ENCODE assay signal across 13 cellular contexts in the genomic region with DNA sequence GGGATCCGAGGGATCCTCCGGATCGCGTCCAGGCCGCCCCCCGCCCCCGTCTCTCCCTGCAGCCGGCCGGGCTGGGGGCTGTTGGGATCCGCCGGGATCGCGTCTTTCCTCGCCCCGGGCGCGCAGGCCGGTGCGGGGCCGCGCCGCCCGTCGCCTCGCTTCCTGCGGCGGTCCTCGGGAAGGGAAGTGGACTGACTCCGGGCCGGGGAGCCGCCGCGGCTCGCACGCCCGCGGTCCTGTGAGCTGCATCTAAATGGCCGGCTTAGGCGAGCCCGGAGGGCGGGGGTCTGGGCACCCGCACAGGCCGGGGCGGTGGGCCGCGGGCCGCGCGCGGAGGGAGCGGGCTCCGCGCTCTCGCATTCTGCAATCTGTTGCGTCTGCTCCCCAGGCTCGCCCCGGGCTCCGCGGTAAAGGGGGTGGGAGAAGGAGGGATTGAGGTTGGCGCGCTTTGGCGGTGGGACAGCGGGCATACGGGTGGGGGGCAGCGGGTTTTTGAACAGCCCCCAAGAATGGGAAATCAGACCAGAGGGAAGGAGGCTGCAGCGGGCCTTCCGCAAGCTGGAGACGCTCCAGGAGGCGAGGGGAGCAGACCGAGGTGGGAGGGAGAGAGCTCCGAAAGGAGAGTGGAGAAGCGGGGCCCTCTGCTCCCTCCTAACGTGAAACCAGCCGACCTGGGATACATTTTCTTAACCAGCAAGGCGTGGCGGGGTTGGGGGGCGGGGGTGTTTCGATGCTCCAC. TPM values are rescaled to one million over a fixed set of nuclear protein-coding genes. Genes with fewer than 3 reads are reported as not detected.
A peak's percentile ranks its signal among the peaks of the same experiment; 100 is the strongest.
DNase-seq lines count a peak whose midpoint lies in the region; ATAC-seq, FAIRE-seq and TF ChIP-seq lines count a peak whose summit lies in the region.
"Had no signal": no experiment of that assay in that cellular context is flagged by ENCODE, and none has a peak within 500 bp of the region (broad histone marks: within the 10 kb centered on the region; RNA-seq: fewer than 3 reads in every experiment).

No MANE protein-coding gene starts in this region.

- H3K4me3 ChIP-seq in right lobe of liver: peak overlapping the region; percentile 7 to 43 (median 11)
- no peak overlapping the region for H3K4me3 ChIP-seq in HepG2 (replicated peaks in 1 of 3; ENCODE audit: insufficient read depth in 1 of 3, low read depth in 2 of 3, low read length in 3 of 3)
- H3K4me3 ChIP-seq in H1 (ENCODE audit: extremely low read depth in 1 of 4, insufficient read depth in 2 of 4, low read depth in 3 of 4, low read length in 4 of 4): peak overlapping the region; percentile 28 to 63 (median 44)
- H3K4me3 ChIP-seq in neural cell (ENCODE audit: low read length): peak overlapping the region; percentile 79

- no peaks in the 10 kb centered on the region for H3F3A ChIP-seq in neural cell (ENCODE audit: insufficient read depth, low read length, poor library complexity, severe bottlenecking)

- no peak overlapping the region for H4K91ac ChIP-seq in H1 (replicated peaks; ENCODE audit: insufficient read length, low read length)

- no peaks in the 10 kb centered on the region for H3K79me1 ChIP-seq in H1 (ENCODE audit: low read depth, low read length)

- H3K4me1 ChIP-seq in right lobe of liver: peaks cover 0 to 21% (median 4%) of the 10 kb centered on the region in 4 donors
- H3K4me1 ChIP-seq in HepG2 (ENCODE audit: insufficient read depth, low read length): no peaks in the 10 kb centered on the region
- peaks cover 10 to 40% (median 25%) of the 10 kb centered on the region in 4 experiments for H3K4me1 ChIP-seq in H1 (replicated peaks in 1 of 4; ENCODE audit: control insufficient read depth in 3 of 4, insufficient read depth in 4 of 4, low read length in 3 of 4)

- no peak overlapping the region for H2BK120ac ChIP-seq in H1 (replicated peaks; ENCODE audit: low read depth, low read length)

- H2BK20ac ChIP-seq in H1 (ENCODE audit: low read length): no peak overlapping the region

- H3K9me2 ChIP-seq in neural cell (ENCODE audit: insufficient read depth, low read length): no peaks in the 10 kb centered on the region

- H3K56ac ChIP-seq in H1 (replicated peaks; ENCODE audit: insufficient read length, low read depth, low read length): no peak overlapping the region

- no peak overlapping the region for H3K14ac ChIP-seq in H1 (ENCODE audit: insufficient read length)

- intact Hi-C loops in right lobe of liver (cut with DNase I): no loop called here
- intact Hi-C loops in HepG2 (cut with micrococcal nuclease; ENCODE audit: unreplicated experiment): no loop called here

- H4K5ac ChIP-seq in H1 (ENCODE audit: insufficient read length, low read depth, low read length): no peak overlapping the region

- no peak overlapping the region for H4K8ac ChIP-seq in H1 (ENCODE audit: extremely low read depth, insufficient read depth, low read length)

- DNase-seq in right lobe of liver: no peak
- no peak for DNase-seq in HepG2 (ENCODE audit: low spot score)
- DNase-seq in H1 (ENCODE audit: low read depth in 1 of 2, low spot score in 2 of 2): no peak
- no peak for DNase-seq in activated CD8-positive, alpha-beta memory T cell treated with anti-CD3 and anti-CD28 coated beads for 24 hours
- no peak for DNase-seq in SIG-M5 treated with dmso at 0.1 percent for 504 hours (lab: John Stamatoyannopoulos, UW; ENCODE audit: unreplicated experiment)
- DNase-seq: activated CD8-positive, alpha-beta memory T cell treated with anti-CD3 and anti-CD28 coated beads, Interleukin-2, amount 50 U/mL, for 48 hours; COR-L47; cortex of kidney; NCI-H2081; stimulated activated naive B cell treated with anti-CD40 and anti-IgM and Interleukin-4, amounts not matched to agents 10 μg/mL and 1 μg/mL and 100 μg/mL, for 72 hours had no signal

- H3K9ac ChIP-seq in HepG2 (ENCODE audit: insufficient read depth, low read depth, low read length) (no peak overlapping the region), H1 (replicated peaks in 1 of 4; ENCODE audit: extremely low read depth in 1 of 4, low read depth in 3 of 4, low read length in 3 of 4) (no peak overlapping the region), neural cell (ENCODE audit: low read length) (peak overlapping the region; percentile 71)

- H3K9me3 ChIP-seq in right lobe of liver (no peaks in the 10 kb centered on the region), HepG2 (ENCODE audit: low read length) (no peaks in the 10 kb centered on the region), H1 (ENCODE audit: insufficient read depth in 2 of 2, low read depth in 1 of 2, low read length in 1 of 2) (no peaks in the 10 kb centered on the region), neural cell (ENCODE audit: low read length) (no peaks in the 10 kb centered on the region)

- H3K79me2 ChIP-seq in HepG2 (ENCODE audit: insufficient read depth, low read length): no peaks in the 10 kb centered on the region
- no peaks in the 10 kb centered on the region for H3K79me2 ChIP-seq in H1 (ENCODE audit: control insufficient read depth in 1 of 2, insufficient read depth in 2 of 2, low read length in 2 of 2)
- H3K79me2 ChIP-seq in neural cell (replicated peaks; ENCODE audit: insufficient read depth, low read length): no peaks in the 10 kb centered on the region

- TF ChIP-seq CTCF in right lobe of liver (IDR thresholded peaks at IDR 0.05) (no peak), HepG2 (CRISPR knock-in tag; IDR thresholded peaks at IDR 0.05) (no peak), H1 (IDR thresholded peaks at IDR 0.05; ENCODE audit: control extremely low read depth in 1 of 3, insufficient read depth in 1 of 3, low read depth in 1 of 3, low read length in 3 of 3) (no peak), neural cell (IDR thresholded peaks at IDR 0.05; ENCODE audit: poor library complexity, severe bottlenecking) (no peak)

- no peak for TF ChIP-seq EP300 in HepG2 (IDR thresholded peaks at IDR 0.05; ENCODE audit: low read depth in 2 of 2, low read length in 2 of 2)
- TF ChIP-seq EP300 in HepG2 (CRISPR knock-in tag; IDR thresholded peaks at IDR 0.05; ENCODE audit: borderline replicate concordance): no peak
- no peak for TF ChIP-seq EP300 in H1 (IDR thresholded peaks at IDR 0.05; ENCODE audit: borderline replicate concordance in 1 of 2, low read depth in 2 of 2, low read length in 2 of 2)
- TF ChIP-seq EP300 in neural cell (conservative IDR thresholded peaks at IDR 0.05; ENCODE audit: poor library complexity, severe bottlenecking): no peak

- CTCF ChIA-PET in HepG2 (lab: Yijun Ruan, JAX; ENCODE audit: low intra/inter-chr PET ratio, low total read pairs) (no interaction called here), H1 (lab: Charles Lee; ENCODE audit: partially characterized antibody) (interaction anchor here (0.6 to 2.1 kb wide), 15 partner anchors 10 to 429 kb away, joined by 3 to 9 read pairs (median 3); no protein-coding TSS in a partner anchor)

- no peak overlapping the region for H3K4ac ChIP-seq in H1 (replicated peaks; ENCODE audit: insufficient read length, low read depth, low read length)

- 4% methylated on average over 24 of the region's 78 CpGs for WGBS in right lobe of liver (ENCODE audit: insufficient coverage, low coverage, low lambda C conversion rate, missing lambda C conversion rate)
- whole genome bisulfite sequencing in HepG2 (ENCODE audit: low lambda C conversion rate): 49% methylated on average over 32 of the region's 78 CpGs
- 3% methylated on average over 36 of the region's 78 CpGs; no CpG with 5 or more reads in 1 of the 2 experiments for WGBS in H1 (ENCODE audit: extremely low coverage in 1 of 2, insufficient coverage in 1 of 2, insufficient read length in 1 of 2, insufficient replicate concordance in 2 of 2, low coverage in 1 of 2, low lambda C conversion rate in 2 of 2, missing lambda C conversion rate in 1 of 2), 2 experiments

- TF ChIP-seq RAD21 in HepG2 (CRISPR knock-in tag; IDR thresholded peaks at IDR 0.05) (no peak), H1 (IDR thresholded peaks at IDR 0.05 in 1 of 2, conservative IDR thresholded peaks at IDR 0.05 in 1 of 2; ENCODE audit: low read depth in 2 of 2, low read length in 2 of 2) (no peak), neural cell (conservative IDR thresholded peaks at IDR 0.05) (peak; percentile 19)

- H2AFZ ChIP-seq in HepG2 (ENCODE audit: low read length): no peak overlapping the region
- no peak overlapping the region for H2AFZ ChIP-seq in H1 (ENCODE audit: low read length)
- H2AFZ ChIP-seq in neural cell (ENCODE audit: low read depth, low read length): no peak overlapping the region

- H3K18ac ChIP-seq in H1 (ENCODE audit: extremely low read depth, low read length): no peak overlapping the region

- H2BK15ac ChIP-seq in H1 (ENCODE audit: low read length): no peak overlapping the region

- no peak overlapping the region for H3K23ac ChIP-seq in H1 (ENCODE audit: insufficient read length)

- H3K36me3 ChIP-seq in right lobe of liver: no peaks in the 10 kb centered on the region
- H3K36me3 ChIP-seq in HepG2 (replicated peaks in 1 of 2; ENCODE audit: control insufficient read depth in 1 of 2, insufficient read depth in 2 of 2, low read length in 2 of 2): no peaks in the 10 kb centered on the region
- peaks cover 0 to 4% (median 0%) of the 10 kb centered on the region in 4 experiments; a peak in 1 of 8 replicates for H3K36me3 ChIP-seq in H1 (ENCODE audit: control insufficient read depth in 2 of 4, insufficient read depth in 4 of 4, low read length in 3 of 4)
- H3K36me3 ChIP-seq in neural cell (ENCODE audit: insufficient read depth, low read length): no peaks in the 10 kb centered on the region

- POLR2A ChIA-PET in HepG2 (lab: Yijun Ruan, JAX) (no interaction called here), H1 (lab: Charles Lee; ENCODE audit: partially characterized antibody) (interaction anchor here (0.6 to 1.6 kb wide), 3 partner anchors 35 to 313 kb away, joined by 3 to 4 read pairs (median 4); no protein-coding TSS in a partner anchor)

- H3K23me2 ChIP-seq in H1 (ENCODE audit: low read depth, low read length): peaks cover 29% of the 10 kb centered on the region; the same call in 1 of the 2 replicates

- H2BK12ac ChIP-seq in H1 (ENCODE audit: low read depth, low read length): no peak overlapping the region

- H2AK5ac ChIP-seq in H1 (ENCODE audit: low read depth, low read length): no peak overlapping the region

- no peak for FAIRE-seq in HepG2 (lab: Jason Lieb, UNC)
- no peak for FAIRE-seq in H1 (lab: Jason Lieb, UNC)

- H4K20me1 ChIP-seq in HepG2 (ENCODE audit: insufficient read depth, low read length) (no peaks in the 10 kb centered on the region), H1 (replicated peaks in 1 of 2; ENCODE audit: control insufficient read depth in 1 of 2, insufficient read depth in 2 of 2, low read length in 2 of 2) (peaks cover 11 to 30% of the 10 kb centered on the region in 2 experiments), neural cell (ENCODE audit: insufficient read depth) (no peaks in the 10 kb centered on the region)

- H3K27me3 ChIP-seq in right lobe of liver (peaks cover 6 to 16% of the 10 kb centered on the region in 2 donors), HepG2 (ENCODE audit: control insufficient read depth in 1 of 2, insufficient read depth in 2 of 2, low read length in 2 of 2) (peaks cover 9 to 70% of the 10 kb centered on the region in 2 experiments), H1 (replicated peaks in 1 of 4; ENCODE audit: control insufficient read depth in 3 of 4, extremely low read depth in 1 of 4, insufficient read depth in 3 of 4, low read length in 3 of 4) (peaks cover 89 to 100% (median 99%) of the 10 kb centered on the region in 4 experiments), neural cell (ENCODE audit: insufficient read depth, low read depth, low read length) (peaks cover 59% of the 10 kb centered on the region)

- no peak overlapping the region for H2BK5ac ChIP-seq in H1 (ENCODE audit: low read depth, low read length)

- in situ Hi-C loops in HepG2 (cut with HindIII; ENCODE audit: extremely low pct_ligation_motif_present, low pct_unique_long_range_greater_than_20kb): loop anchor here (25.0 kb wide), 1 partner anchor 531 kb away; a partner anchor contains a TSS

- peak in 2 of 4 donors; percentile 12 to 33 for ATAC-seq in right lobe of liver
- no peak for ATAC-seq in HepG2
- ATAC-seq in HG03135 (IDR thresholded peaks at IDR 0.05; ENCODE audit: unreplicated experiment): no peak
- ATAC-seq in HG03520 (IDR thresholded peaks at IDR 0.05; ENCODE audit: unreplicated experiment): no peak

- BruUV-seq in HepG2 (replicated peaks; lab: Mats Ljungman, UMichigan): no TSS peak

- H3K4me2 ChIP-seq in HepG2 (ENCODE audit: low read depth, low read length) (no peak overlapping the region), H1 (ENCODE audit: insufficient read depth in 1 of 2, low read depth in 2 of 2, low read length in 2 of 2) (peak overlapping the region; percentile 75 to 86), neural cell (ENCODE audit: low read length) (peak overlapping the region; percentile 86)

- TF ChIP-seq POLR2A in right lobe of liver (IDR thresholded peaks at IDR 0.05): no peak
- no peak for TF ChIP-seq POLR2A in HepG2 (IDR thresholded peaks at IDR 0.05; ENCODE audit: insufficient read depth in 1 of 2, low read depth in 2 of 2, low read length in 2 of 2)
- TF ChIP-seq POLR2A in H1 (IDR thresholded peaks at IDR 0.05; ENCODE audit: control extremely low read depth in 1 of 2, low read depth in 2 of 2, low read length in 2 of 2): no peak

- H3K27ac ChIP-seq in right lobe of liver (no peak overlapping the region), HepG2 (ENCODE audit: extremely low read length, insufficient read depth, low read length) (no peak overlapping the region), H1 (ENCODE audit: low read depth, low read length) (no peak overlapping the region), neural cell (ENCODE audit: low read length) (no peak overlapping the region)

RNA-seq across cellular contexts. Expression of a gene that starts 2.2 kb away (rescaled TPM):
- total RNA-seq in right lobe of liver (under 1 TPM; 0.31 to 0.56 (median 0.43) TPM), HepG2 (2016; rRNA removed; fragmentation: Illumina TruSeq; extraction: Trizol) (not detected in 2 replicates)
- not detected in 2 replicates for total RNA-seq in HepG2 (2016; cell fraction: cytosol; rRNA removed; fragmentation: Illumina TruSeq; extraction: Trizol; ENCODE audit: low read depth)
- not detected in 2 replicates for total RNA-seq in HepG2 (2016; cell fraction: insoluble cytoplasmic fraction; rRNA removed; fragmentation: Illumina TruSeq; extraction: Trizol)
- total RNA-seq in HepG2 (2016; cell fraction: membrane; rRNA removed; fragmentation: Illumina TruSeq; extraction: Trizol): not detected in 2 replicates
- not detected in 2 replicates for total RNA-seq in HepG2 (2016; cell fraction: nucleus; rRNA removed; fragmentation: Illumina TruSeq; extraction: Trizol)
- polyA plus RNA-seq in HepG2 (2011; rRNA removed) (0.01 TPM in 1 of 2 replicates, not detected in the other), H1 (2011; rRNA removed) (0.60 and 0.67 TPM in 2 replicates), neural cell (1.4 and 1.8 TPM in 2 replicates)
- not detected in 2 replicates for polyA plus RNA-seq in HepG2 (2011; cell fraction: cytosol; rRNA removed)
- polyA plus RNA-seq in HepG2 (2011; cell fraction: nucleus; rRNA removed): not detected in 2 replicates
- not detected in 2 replicates for polyA plus RNA-seq in HepG2 (2012)
- not detected in 2 replicates for polyA plus RNA-seq in HepG2 (2016; cell fraction: cytosol; fragmentation: Illumina TruSeq; extraction: Trizol; ENCODE audit: low read depth)
- polyA plus RNA-seq in HepG2 (2016; cell fraction: insoluble cytoplasmic fraction; fragmentation: Illumina TruSeq; extraction: Trizol; ENCODE audit: low read depth): not detected in 2 replicates
- not detected in 2 replicates for polyA plus RNA-seq in HepG2 (2016; cell fraction: membrane; fragmentation: Illumina TruSeq; extraction: Trizol; ENCODE audit: low read depth)
- not detected in 2 replicates for polyA plus RNA-seq in HepG2 (2016; cell fraction: nucleus; fragmentation: Illumina TruSeq; extraction: Trizol; ENCODE audit: insufficient read depth, low read depth)
- polyA minus RNA-seq in HepG2 (2011; rRNA and poly(A)+ RNA removed; ENCODE audit: low replicate concordance): not detected in 2 replicates
- polyA minus RNA-seq in HepG2 (2011; cell fraction: cytosol; rRNA and poly(A)+ RNA removed): not detected in 2 replicates
- polyA minus RNA-seq in HepG2 (2011; cell fraction: nucleus; rRNA and poly(A)+ RNA removed): not detected in 2 replicates
- 0.31 and 0.45 TPM in 2 replicates for total RNA-seq in H1 (2021; fragmentation: NEBNext Ultra II Directional; extraction: Animal tissue kit (Norgen Biotek cat#: 25700))
- 0.35 TPM for polyA plus RNA-seq in H1 (2011; cell fraction: cytosol; rRNA removed)
- 2.6 TPM for polyA plus RNA-seq in H1 (2011; cell fraction: nucleus; rRNA removed)
- 0.18 to 0.65 TPM (median 0.55 TPM) in 4 replicates for polyA plus RNA-seq in H1 (2012, experiment 1 of 2)
- 0.26 TPM for polyA plus RNA-seq in H1 (2012, experiment 2 of 2)
- 0.32 TPM for polyA plus RNA-seq in H1 (2013, experiment 1 of 2)
- 0.17 TPM for polyA plus RNA-seq in H1 (2013, experiment 2 of 2)
- 0.24 and 0.69 TPM in 2 replicates for polyA minus RNA-seq in H1 (2011; rRNA and poly(A)+ RNA removed)
- polyA minus RNA-seq in H1 (2011; cell fraction: cytosol; rRNA and poly(A)+ RNA removed): 0.22 TPM
- polyA minus RNA-seq in H1 (2011; cell fraction: nucleus; rRNA and poly(A)+ RNA removed): 0.40 TPM
- polyA minus RNA-seq in neural cell: 1.9 and 2.4 TPM in 2 replicates

Comparison
In these comparisons a context has a peak if more than half of its experiments do, and no peak if none do; other contexts are left out.
1. H3K4me3 ChIP-seq: peak in right lobe of liver (3 of 3), H1 (4 of 4) and neural cell (single experiment); none in HepG2 (0 of 3).